Comparison of ENCODE assay signal across 8 cellular contexts in genomic region chr6:25017486-25017885, GRCh38.
DNase-seq lines count a peak whose midpoint lies in the region; ATAC-seq and TF ChIP-seq lines count a peak whose summit lies in the region.
"Had no signal": no experiment of that assay in that cellular context is flagged by ENCODE, and none has a peak within 500 bp of the region (broad histone marks: within the 10 kb centered on the region; RNA-seq: fewer than 3 reads in every experiment).

No MANE protein-coding gene starts in this region.

- H3K4me2 ChIP-seq in OCI-LY7 (ENCODE audit: low read length) (peak overlapping the region; percentile 54), neural cell (ENCODE audit: low read length) (no peak overlapping the region)

- H3K27me3 Mint-ChIP-seq in central memory CD8-positive, alpha-beta T cell = no peaks in the 10 kb centered on the region

- no peak for TF ChIP-seq RAD21 in neural cell (conservative IDR thresholded peaks at IDR 0.05)

- ATAC-seq in central memory CD8-positive, alpha-beta T cell (replicated peaks; ENCODE audit: extremely low read depth, poor library complexity, severe bottlenecking) = no peak
- no peak for ATAC-seq in GM19463 (IDR thresholded peaks at IDR 0.05; ENCODE audit: unreplicated experiment)

- H3K79me2 ChIP-seq in OCI-LY7 (ENCODE audit: insufficient read depth, low read depth, low read length) (no peaks in the 10 kb centered on the region), neural cell (replicated peaks; ENCODE audit: insufficient read depth, low read length) (no peaks in the 10 kb centered on the region)

- CTCF ChIA-PET in OCI-LY7 (lab: Charles Lee; ENCODE audit: unreplicated experiment) = interaction anchor here (1.3 to 1.5 kb wide), 2 partner anchors 26 to 161 kb away, joined by 4 to 12 read pairs; no protein-coding TSS in a partner anchor

- peak; percentile 55 for DNase-seq in ELF-1 (ENCODE audit: low read depth, low spot score)
- peak; percentile 31 for DNase-seq in OCI-LY7 (ENCODE audit: low spot score)
- DNase-seq in central memory CD8-positive, alpha-beta T cell (ENCODE audit: low spot score in 2 of 2) = no peak
- DNase-seq in NCI-H1417 (lab: John Stamatoyannopoulos, UW) = no peak
- no peak for DNase-seq in NCI-H1930 (lab: John Stamatoyannopoulos, UW)

- H4K20me1 ChIP-seq in OCI-LY7 (ENCODE audit: insufficient read depth, low read length) = no peaks in the 10 kb centered on the region
- no peaks in the 10 kb centered on the region for H4K20me1 ChIP-seq in neural cell (ENCODE audit: insufficient read depth)

- BruUV-seq in OCI-LY7 (replicated peaks; lab: Mats Ljungman, UMichigan) = no TSS peak

- H3K27me3 ChIP-seq in neural cell (ENCODE audit: insufficient read depth, low read depth, low read length) = no peaks in the 10 kb centered on the region
- H3K27me3 ChIP-seq: ovary had no signal

- H3K9me3 Mint-ChIP-seq in central memory CD8-positive, alpha-beta T cell = no peaks in the 10 kb centered on the region

- H3K36me3 Mint-ChIP-seq in central memory CD8-positive, alpha-beta T cell (ENCODE audit: insufficient read depth) = peaks cover 6% of the 10 kb centered on the region

- intact Hi-C loops in OCI-LY7 (cut with micrococcal nuclease; ENCODE audit: unreplicated experiment) = loop anchor here (5.0 to 10.0 kb wide), 4 partner anchors 225 to 435 kb away; no protein-coding TSS in a partner anchor

- H3K9me3 ChIP-seq in OCI-LY7 (ENCODE audit: low read length) (no peaks in the 10 kb centered on the region), neural cell (ENCODE audit: low read length) (no peaks in the 10 kb centered on the region)
- H3K9me3 ChIP-seq: ovary had no signal

- no peak for TF ChIP-seq EP300 in neural cell (conservative IDR thresholded peaks at IDR 0.05; ENCODE audit: poor library complexity, severe bottlenecking)

- H3F3A ChIP-seq in neural cell (ENCODE audit: insufficient read depth, low read length, poor library complexity, severe bottlenecking) = peaks cover 22% of the 10 kb centered on the region

- peaks cover 33% of the 10 kb centered on the region for H3K4me1 Mint-ChIP-seq in central memory CD8-positive, alpha-beta T cell

- H3K27ac Mint-ChIP-seq in central memory CD8-positive, alpha-beta T cell (ENCODE audit: low read depth) = peak overlapping the region; percentile 82

- H3K4me3 ChIP-seq in OCI-LY7 (ENCODE audit: low read depth, low read length, poor library complexity, severe bottlenecking) (peak overlapping the region; percentile 10), neural cell (ENCODE audit: low read length) (no peak overlapping the region)
- H3K4me3 ChIP-seq: ovary had no signal

- H3K36me3 ChIP-seq in OCI-LY7 (ENCODE audit: insufficient read depth, low read length) = no peaks in the 10 kb centered on the region
- no peaks in the 10 kb centered on the region for H3K36me3 ChIP-seq in neural cell (ENCODE audit: insufficient read depth, low read length)
- H3K36me3 ChIP-seq: ovary had no signal

- peak overlapping the region; percentile 58 for H2AFZ ChIP-seq in OCI-LY7 (ENCODE audit: low read length)
- no peak overlapping the region for H2AFZ ChIP-seq in neural cell (ENCODE audit: low read depth, low read length)

- POLR2A ChIA-PET in OCI-LY7 (lab: Charles Lee) = interaction anchor here (0.7 to 1.6 kb wide), 11 partner anchors 9 to 258 kb away, joined by 3 to 6 read pairs (median 3); no protein-coding TSS in a partner anchor

- H3K27ac ChIP-seq in OCI-LY7 (ENCODE audit: low read depth, low read length, poor library complexity, severe bottlenecking) = peak overlapping the region; percentile 46
- peak overlapping the region; percentile 14 for H3K27ac ChIP-seq in neural cell (ENCODE audit: low read length)
- H3K27ac ChIP-seq: ovary had no signal

- H3K9ac ChIP-seq in neural cell (ENCODE audit: low read length) = no peak overlapping the region

- H3K9me2 ChIP-seq in OCI-LY7 (ENCODE audit: insufficient read depth, low read length) = no peaks in the 10 kb centered on the region
- no peaks in the 10 kb centered on the region for H3K9me2 ChIP-seq in neural cell (ENCODE audit: insufficient read depth, low read length)

- H3K4me3 Mint-ChIP-seq in central memory CD8-positive, alpha-beta T cell = no peak overlapping the region

- no peak for TF ChIP-seq CTCF in OCI-LY7 (conservative IDR thresholded peaks at IDR 0.05; ENCODE audit: low read length)
- no peak for TF ChIP-seq CTCF in neural cell (IDR thresholded peaks at IDR 0.05; ENCODE audit: poor library complexity, severe bottlenecking)

- H3K4me1 ChIP-seq in OCI-LY7 (ENCODE audit: insufficient read depth, low read length, poor library complexity, severe bottlenecking) = peaks cover 57% of the 10 kb centered on the region

TF ChIP-seq in neural cell, 6 proteins besides CTCF, POLR2A, EP300 and RAD21:
- TF ChIP-seq POLR2AphosphoS5 (IDR thresholded peaks at IDR 0.05) (no peak), MXI1 (conservative IDR thresholded peaks at IDR 0.05; ENCODE audit: poor library complexity, severe bottlenecking) (no peak), EZH2 (IDR thresholded peaks at IDR 0.05; ENCODE audit: borderline replicate concordance, insufficient read depth, low read length, poor library complexity, severe bottlenecking) (no peak), REST (IDR thresholded peaks at IDR 0.05; ENCODE audit: borderline replicate concordance) (no peak), SMC3 (conservative IDR thresholded peaks at IDR 0.05; ENCODE audit: poor library complexity) (no peak), TAF1 (IDR thresholded peaks at IDR 0.05; ENCODE audit: low read depth) (no peak)

Comparison
In these comparisons a context has a peak if more than half of its experiments do, and no peak if none do; other contexts are left out.
1. DNase-seq: peak in ELF-1 (single experiment) and OCI-LY7 (single experiment); none in central memory CD8-positive, alpha-beta T cell (0 of 2), NCI-H1417 (0 of 3) and NCI-H1930 (0 of 2).